18 cellular contexts compared by ENCODE assay signal in genomic region chr3:140370686-140371085, GRCh38.
"Had no signal": no experiment of that assay in that cellular context is flagged by ENCODE, and none has a peak within 500 bp of the region (broad histone marks: within the 10 kb centered on the region; RNA-seq: fewer than 3 reads in every experiment).

No MANE protein-coding gene starts in this region.

- H3K36me3 ChIP-seq: left ventricle myocardium inferior, neutrophil, pancreas, thyroid gland, upper lobe of right lung had no signal

- H3K9me3 ChIP-seq: left ventricle myocardium inferior, neutrophil, pancreas, thyroid gland, upper lobe of right lung had no signal

- H3K27me3 ChIP-seq: hepatocyte, neutrophil, pancreas, thyroid gland, upper lobe of right lung had no signal

- H3K27ac ChIP-seq: hepatocyte, left ventricle myocardium inferior, neutrophil, pancreas, thyroid gland, upper lobe of right lung had no signal

- H2AFZ ChIP-seq: hepatocyte had no signal

- H3K4me1 ChIP-seq: left ventricle myocardium inferior, pancreas, upper lobe of right lung had no signal

- H3K4me3 ChIP-seq: hepatocyte, left ventricle myocardium inferior, pancreas, thyroid gland, upper lobe of right lung had no signal

- H3K79me2 ChIP-seq: hepatocyte had no signal

- DNase-seq: activated gamma-delta T cell treated with Interleukin-2 at 50 U/mL for 16 hours; activated T-cell treated with anti-CD3 and anti-CD28 coated beads, Interleukin-2, amount 50 U/mL, for 1 hour; aorta; caudate nucleus; effector CD4-positive, alpha-beta T cell; erythroblast; foreskin melanocyte; glutamatergic neuron; immature natural killer cell; left ventricle myocardium inferior; midbrain; pancreas; right cardiac atrium; substantia nigra; thyroid gland; upper lobe of right lung had no signal

- H3K4me2 ChIP-seq: hepatocyte had no signal
